In genomic region chr11:65424200-65425104, GRCh38 we compare ENCODE assay signal across 8 cellular contexts. TPM values are rescaled to one million over a fixed set of nuclear protein-coding genes. Genes with fewer than 3 reads are reported as not detected.
DNase-seq lines count a peak whose midpoint lies in the region; ATAC-seq and TF ChIP-seq lines count a peak whose summit lies in the region.

No MANE protein-coding gene starts in this region.

- intact Hi-C loops in spleen (cut with DNase I; ENCODE audit: low total_unique reads), result no loop called here

- peak overlapping the region; percentile 100 for H3K27ac ChIP-seq in angular gyrus (ENCODE audit: low read depth, low read length)
- peak overlapping the region; percentile 92 to 100 (median 98) for H3K27ac ChIP-seq in spleen

- 1 to 2% (median 1%) methylated on average over 18 of the region's 18 CpGs for WGBS in spleen, 5 donors

- ATAC-seq in GM18909 (IDR thresholded peaks at IDR 0.05; ENCODE audit: poor library complexity, unreplicated experiment), result no peak

- peak overlapping the region; percentile 65 for H3K4me3 ChIP-seq in iPS-18c (ENCODE audit: insufficient read depth, low read depth, low read length)
- H3K4me3 ChIP-seq in spleen, result peak overlapping the region; percentile 66 to 96 (median 83)

- peaks cover 26% of the 10 kb centered on the region for H3K36me3 ChIP-seq in ES-I3 (ENCODE audit: insufficient read depth, low read length)
- H3K36me3 ChIP-seq in spleen, result peaks cover 0 to 48% (median 4%) of the 10 kb centered on the region in 6 donors

- H3K9me3 ChIP-seq in ES-I3 (ENCODE audit: control insufficient read depth, insufficient read depth, low read length) (no peaks in the 10 kb centered on the region), iPS-18c (ENCODE audit: control insufficient read depth, insufficient read depth, low read length) (no peaks in the 10 kb centered on the region), spleen (no peaks in the 10 kb centered on the region)

- H3K4me1 ChIP-seq in ES-I3 (ENCODE audit: insufficient read depth, low read length) (peaks cover 18% of the 10 kb centered on the region), spleen (peaks cover 37 to 65% (median 57%) of the 10 kb centered on the region in 6 donors)

- H3K27me3 ChIP-seq in spleen (replicated peaks in 1 of 7), result no peaks in the 10 kb centered on the region

- DNase-seq in spleen (peak; percentile 87), DMS 273 (lab: John Stamatoyannopoulos, UW; ENCODE audit: unreplicated experiment) (no peak), AG08396 (ENCODE audit: low spot score) (no peak)

- TF ChIP-seq POLR2A in spleen (IDR thresholded peaks at IDR 0.05), result peak in 1 of 3 donors; percentile 23

- no peak for TF ChIP-seq CTCF in spleen (IDR thresholded peaks at IDR 0.05 in 8 of 11, conservative IDR thresholded peaks at IDR 0.05 in 3 of 11)

- peak overlapping the region; percentile 87 for H3K9ac ChIP-seq in ES-I3 (ENCODE audit: low read depth, low read length)

TF ChIP-seq in PFSK-1, 5 proteins besides CTCF, POLR2A, EP300 and RAD21:
- TF ChIP-seq FOXP2 (optimal IDR thresholded peaks at IDR 0.05; ENCODE audit: borderline replicate concordance, extremely low read depth, extremely low read length, insufficient read depth) (no peak), POLR2AphosphoS5 (IDR thresholded peaks at IDR 0.05; ENCODE audit: low read depth, low read length) (peak; percentile 43)

RNA-seq across cellular contexts. Expression of gene NEAT1, which starts 1.9 kb away (rescaled TPM):
- 67.8 TPM for polyA plus RNA-seq in PFSK-1 (2012; ENCODE audit: insufficient read length, low read depth)
- 1,000 to 10,000 TPM in 2 of 7 donors, 100 to 1,000 TPM in 5; 266 to 1,804 (median 799) TPM for total RNA-seq in spleen
- polyA plus RNA-seq in spleen, result 1,000 to 10,000 TPM in 2 of 3 donors, 100 to 1,000 TPM in 1; 526 to 1,090 (median 1,018) TPM

RNA-seq across cellular contexts. Expression of gene FRMD8, which starts 38.0 kb away (rescaled TPM):
- polyA plus RNA-seq in PFSK-1 (2012; ENCODE audit: insufficient read length, low read depth), result 62.0 TPM
- 100 to 1,000 TPM in 3 of 7 donors, 10 to 100 TPM in 4; 65.4 to 128 (median 99.5) TPM for total RNA-seq in spleen
- polyA plus RNA-seq in spleen, result 10 to 100 TPM; 19.3 to 32.0 (median 23.4) TPM

RNA-seq across cellular contexts. Expression of gene SLC25A45, which starts 42.0 kb away (rescaled TPM):
- 0.99 TPM for polyA plus RNA-seq in PFSK-1 (2012; ENCODE audit: insufficient read length, low read depth)
- 10 to 100 TPM; 11.6 to 33.4 (median 25.7) TPM for total RNA-seq in spleen
- polyA plus RNA-seq in spleen, result 10 to 100 TPM; 14.1 to 26.2 (median 24.1) TPM
